1 cellular context compared by ENCODE assay signal in the genomic region with DNA sequence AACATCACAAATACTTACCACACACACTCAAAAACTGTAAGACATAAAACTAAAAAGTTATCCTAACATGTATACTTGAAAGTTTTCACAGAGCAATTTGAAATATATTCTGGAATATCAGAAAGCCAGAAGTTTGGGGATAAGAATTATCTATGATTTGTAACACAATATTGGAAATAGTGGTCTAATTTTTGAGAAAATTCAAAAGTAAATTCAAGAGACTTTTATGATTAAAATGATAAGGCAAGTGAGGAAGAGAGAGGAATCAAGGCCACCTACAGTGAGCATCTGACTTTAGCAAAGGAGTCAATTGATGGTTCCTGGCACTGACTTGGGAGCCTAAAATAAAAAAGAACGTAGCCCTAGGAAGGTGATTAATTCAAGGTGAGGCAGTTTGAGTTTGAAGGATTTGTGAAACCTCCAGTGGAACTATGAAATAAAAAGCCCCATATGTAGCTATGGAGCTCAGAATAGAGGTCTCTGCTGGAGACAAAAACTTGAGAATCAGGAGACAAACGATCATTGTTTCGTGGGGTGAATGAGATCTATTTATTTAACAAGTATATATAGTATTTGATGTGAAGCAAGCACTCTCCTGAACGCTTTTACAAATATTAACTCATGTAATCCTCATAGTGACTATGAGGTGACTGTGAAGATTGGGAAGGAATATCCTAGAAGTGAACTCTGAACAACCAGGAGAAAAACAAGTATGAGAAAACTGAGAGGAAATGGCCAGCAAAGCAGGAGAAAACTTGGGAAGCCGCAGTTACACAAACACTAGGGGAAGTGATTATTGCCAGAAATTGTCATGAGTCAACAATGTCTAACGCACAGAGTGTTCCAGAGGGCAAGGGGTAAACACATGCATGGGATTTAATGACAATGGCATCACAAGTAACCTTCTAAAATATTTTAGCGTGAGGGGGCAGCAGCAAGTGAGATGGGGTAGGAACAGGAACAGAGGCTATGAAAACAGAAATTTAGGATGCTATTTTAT.
TF ChIP-seq lines count a peak whose summit lies in the region.

No MANE protein-coding gene starts in this region.

TF ChIP-seq in HepG2, 621 proteins besides CTCF, POLR2A, EP300 and RAD21 (continued from another document):
- TF ChIP-seq, protein P1, sequence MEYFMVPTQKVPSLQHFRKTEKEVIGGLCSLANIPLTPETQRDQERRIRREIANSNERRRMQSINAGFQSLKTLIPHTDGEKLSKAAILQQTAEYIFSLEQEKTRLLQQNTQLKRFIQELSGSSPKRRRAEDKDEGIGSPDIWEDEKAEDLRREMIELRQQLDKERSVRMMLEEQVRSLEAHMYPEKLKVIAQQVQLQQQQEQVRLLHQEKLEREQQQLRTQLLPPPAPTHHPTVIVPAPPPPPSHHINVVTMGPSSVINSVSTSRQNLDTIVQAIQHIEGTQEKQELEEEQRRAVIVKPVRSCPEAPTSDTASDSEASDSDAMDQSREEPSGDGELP (IDR thresholded peaks at IDR 0.05; ENCODE audit: borderline replicate concordance, low read depth) = peak; percentile 44; the same call in 1 of the 2 replicates
